1 cellular context compared by ENCODE assay signal in the genomic region with DNA sequence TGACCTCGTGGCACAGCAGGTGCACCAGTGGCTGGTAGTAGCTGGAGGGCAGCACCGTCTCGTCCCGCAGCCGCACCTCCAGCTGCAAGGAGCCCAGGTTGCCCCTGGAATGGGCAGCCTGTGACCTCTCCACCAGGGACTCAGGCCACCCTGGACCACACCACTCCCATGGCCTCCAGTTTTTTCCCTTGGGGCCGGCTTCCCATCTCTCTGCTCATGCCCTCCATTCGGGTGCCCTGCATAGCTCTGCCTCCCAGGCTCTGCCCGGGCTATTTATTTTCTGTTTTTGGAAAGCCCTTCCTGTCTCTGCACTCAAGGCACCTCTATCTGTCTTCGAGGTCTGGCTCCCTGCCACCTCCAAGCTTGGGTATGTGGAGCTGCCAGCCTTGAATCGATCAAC. TPM values are rescaled to one million over a fixed set of nuclear protein-coding genes. Genes with fewer than 3 reads are reported as not detected.
"Had no signal": no experiment of that assay in that cellular context is flagged by ENCODE, and none has a peak within 500 bp of the region (broad histone marks: within the 10 kb centered on the region; RNA-seq: fewer than 3 reads in every experiment).

No MANE protein-coding gene starts in this region.

RNA-seq across cellular contexts. Expression of gene UPK3BL2, which starts 46.6 kb away (rescaled TPM):
- total RNA-seq: RPMI7951 had no signal
